ENCODE assay signal across 12 cellular contexts in the genomic region with DNA sequence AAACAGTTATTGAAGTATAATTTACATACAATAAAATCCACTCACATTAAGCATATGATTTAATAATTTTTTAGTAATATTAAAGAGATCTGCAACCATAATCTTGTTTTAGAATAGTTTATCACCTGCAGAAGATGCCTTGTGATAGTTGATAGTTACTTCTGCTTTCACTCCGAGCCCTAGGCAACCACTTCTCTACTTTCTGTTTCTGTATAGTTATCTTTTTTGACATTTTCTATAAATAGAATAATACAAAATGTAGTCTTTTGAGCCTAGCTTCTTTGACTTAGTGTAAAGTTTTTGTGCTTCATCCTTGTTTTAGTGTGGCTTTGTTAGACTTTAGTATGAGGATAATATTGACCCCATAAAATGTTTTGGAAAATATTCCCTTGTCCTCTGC.
DNase-seq lines count a peak whose midpoint lies in the region; ATAC-seq and TF ChIP-seq lines count a peak whose summit lies in the region.
"Had no signal": no experiment of that assay in that cellular context is flagged by ENCODE, and none has a peak within 500 bp of the region (broad histone marks: within the 10 kb centered on the region; RNA-seq: fewer than 3 reads in every experiment).

No MANE protein-coding gene starts in this region.

- H3K4me1 Mint-ChIP-seq in CD4-positive, alpha-beta T cell (ENCODE audit: low read depth), result no peaks in the 10 kb centered on the region

- H3K36me3 Mint-ChIP-seq in CD4-positive, alpha-beta T cell (ENCODE audit: low read depth), result peaks cover 64% of the 10 kb centered on the region

- H3K27me3 Mint-ChIP-seq in CD4-positive, alpha-beta T cell, result no peaks in the 10 kb centered on the region

- no peaks in the 10 kb centered on the region for H3K27me3 ChIP-seq in CD4-positive, alpha-beta T cell (ENCODE audit: control insufficient read depth, insufficient read depth, low read length)

- POLR2A ChIA-PET in CD4-positive, alpha-beta T cell (lab: Charles Lee), result no interaction called here

- H3K27ac Mint-ChIP-seq in CD4-positive, alpha-beta T cell, result no peak overlapping the region
- H3K27ac Mint-ChIP-seq: CD8-positive, alpha-beta T cell had no signal

- H3K9me3 Mint-ChIP-seq in CD4-positive, alpha-beta T cell, result peaks cover 11% of the 10 kb centered on the region

- peak; percentile 20 for DNase-seq in SIG-M5 (lab: John Stamatoyannopoulos, UW)
- DNase-seq in activated CD4-positive, alpha-beta T cell treated with anti-CD3 and anti-CD28 coated beads for 1 hour, result no peak
- DNase-seq in stimulated activated CD4-positive, alpha-beta T cell treated with anti-CD3 and anti-CD28 coated beads, Interleukin-2, amount 100 ng/mL, for 24 hours, result no peak
- DNase-seq in CD4-positive, alpha-beta T cell, result no peak
- no peak for DNase-seq in activated CD4-positive, alpha-beta T cell treated with anti-CD3 and anti-CD28 coated beads, Interleukin-2, amount 50 U/mL, for 48 hours
- DNase-seq: CD8-positive, alpha-beta T cell; HCEC 1CT; NCI-H2029 treated with DMSO at 0.1 percent for 48 hours had no signal

- CTCF ChIA-PET in CD4-positive, alpha-beta T cell (lab: Charles Lee), result no interaction called here

- intact Hi-C loops in CD4-positive, alpha-beta T cell (cut with DNase I, micrococcal nuclease), result no loop called here

- ATAC-seq in GM18502 (IDR thresholded peaks at IDR 0.05; ENCODE audit: poor library complexity, unreplicated experiment) (peak; percentile 99), GM21447 (IDR thresholded peaks at IDR 0.05; ENCODE audit: unreplicated experiment) (peak; percentile 99), HG03159 (IDR thresholded peaks at IDR 0.05; ENCODE audit: unreplicated experiment) (peak; percentile 98)
- no peak for ATAC-seq in CD4-positive, alpha-beta T cell (ENCODE audit: poor library complexity)
- ATAC-seq: CD8-positive, alpha-beta T cell had no signal

- no peaks in the 10 kb centered on the region for H3K9me3 ChIP-seq in CD4-positive, alpha-beta T cell (ENCODE audit: control insufficient read depth, low read length)

- no peak for TF ChIP-seq CTCF in CD4-positive, alpha-beta T cell (IDR thresholded peaks at IDR 0.05)

- no peak overlapping the region for H3K27ac ChIP-seq in CD4-positive, alpha-beta T cell (ENCODE audit: low read depth, low read length)
- H3K27ac ChIP-seq: VCaP had no signal

- H3K4me3 Mint-ChIP-seq in CD4-positive, alpha-beta T cell, result no peak overlapping the region
- H3K4me3 Mint-ChIP-seq: CD8-positive, alpha-beta T cell had no signal
